Comparison of ENCODE assay signal across 30 cellular contexts in the genomic region with DNA sequence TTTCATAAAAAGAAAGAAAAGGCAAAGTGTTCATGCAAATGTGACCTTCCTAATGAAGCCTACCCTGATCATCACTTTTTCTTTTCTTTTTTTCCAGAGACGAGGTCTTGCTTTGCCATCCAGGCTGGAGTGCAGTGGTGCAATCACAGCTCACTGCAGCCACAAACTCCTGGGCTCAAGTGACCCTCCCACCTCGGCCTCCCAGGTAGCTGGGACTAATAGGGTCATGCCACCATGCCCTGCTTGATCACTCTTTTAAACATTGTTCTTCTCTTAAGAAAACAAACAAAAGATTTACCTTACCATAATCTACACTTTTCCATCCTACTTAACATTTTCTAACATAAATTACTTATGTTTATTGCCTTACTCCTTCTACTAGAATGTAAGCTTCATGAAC.
"Had no signal": no experiment of that assay in that cellular context is flagged by ENCODE, and none has a peak within 500 bp of the region (broad histone marks: within the 10 kb centered on the region; RNA-seq: fewer than 3 reads in every experiment).

No MANE protein-coding gene starts in this region.

- H3K4me2 ChIP-seq: PC-9 had no signal

- H3K9me3 ChIP-seq: adrenal gland, body of pancreas, breast epithelium had no signal

- H3K4me1 Mint-ChIP-seq: activated CD4-positive, alpha-beta T cell treated with anti-CD3 and anti-CD28 coated beads for 36 hours; activated CD4-positive, alpha-beta T cell treated with anti-CD3 and anti-CD28 coated beads, Interleukin-2, amount 10 ng/mL, durations not matched to agents 7 days and 5 days; activated naive CD4-positive, alpha-beta T cell treated with anti-CD3 and anti-CD28 coated beads, Interleukin-2, amount 50 U/mL, for 24 hours; T-helper 17 cell had no signal

- H3K27ac Mint-ChIP-seq: activated CD4-positive, alpha-beta T cell treated with anti-CD3 and anti-CD28 coated beads for 36 hours; activated CD4-positive, alpha-beta T cell treated with anti-CD3 and anti-CD28 coated beads, Interleukin-2, amount 10 ng/mL, durations not matched to agents 7 days and 5 days; activated CD8-positive, alpha-beta T cell treated with anti-CD3 and anti-CD28 coated beads, Interleukin-2, amount 10 ng/mL, durations not matched to agents 7 days and 5 days; activated naive CD4-positive, alpha-beta T cell treated with anti-CD3 and anti-CD28 coated beads, Interleukin-2, amount 50 U/mL, for 24 hours; T-helper 17 cell had no signal

- H3K27me3 Mint-ChIP-seq: activated CD4-positive, alpha-beta T cell treated with anti-CD3 and anti-CD28 coated beads for 36 hours; activated CD4-positive, alpha-beta T cell treated with anti-CD3 and anti-CD28 coated beads, Interleukin-2, amount 10 ng/mL, durations not matched to agents 7 days and 5 days; activated naive CD4-positive, alpha-beta T cell treated with anti-CD3 and anti-CD28 coated beads, Interleukin-2, amount 50 U/mL, for 24 hours; IgD-negative memory B cell; T-cell; T-helper 17 cell had no signal

- H2AFZ ChIP-seq: PC-9 had no signal

- H3K4me1 ChIP-seq: adrenal gland, body of pancreas, breast epithelium had no signal

- H3K27ac ChIP-seq: adrenal gland, body of pancreas, breast epithelium, PC-9, RWPE1 had no signal

- H3K4me3 Mint-ChIP-seq: activated CD4-positive, alpha-beta T cell treated with anti-CD3 and anti-CD28 coated beads for 36 hours; activated CD4-positive, alpha-beta T cell treated with anti-CD3 and anti-CD28 coated beads, Interleukin-2, amount 10 ng/mL, durations not matched to agents 7 days and 5 days; activated CD8-positive, alpha-beta T cell treated with anti-CD3 and anti-CD28 coated beads, Interleukin-2, amount 10 ng/mL, durations not matched to agents 7 days and 5 days; activated naive CD4-positive, alpha-beta T cell treated with anti-CD3 and anti-CD28 coated beads, Interleukin-2, amount 50 U/mL, for 24 hours; activated T-cell treated with anti-CD3 and anti-CD28 coated beads, Interleukin-2, amount 50 U/mL, for 4 hours; T-cell; T-helper 17 cell had no signal

- H3K36me3 ChIP-seq: adrenal gland, breast epithelium had no signal

- ATAC-seq: activated CD4-positive, alpha-beta T cell treated with anti-CD3 and anti-CD28 coated beads for 36 hours; activated CD4-positive, CD25-positive, alpha-beta regulatory T cell treated with anti-CD3 and anti-CD28 coated beads, Interleukin-2, amount 50 U/mL, for 24 hours; activated CD8-positive, alpha-beta T cell treated with anti-CD3 and anti-CD28 coated beads, Interleukin-2, amount 10 ng/mL, durations not matched to agents 7 days and 5 days; activated T-cell treated with anti-CD3 and anti-CD28 coated beads, Interleukin-2, amount 50 U/mL, for 4 hours; body of pancreas; Right ventricle myocardium inferior; SK-N-SH treated with all-trans-retinoic acid at 6 μM for 48 hours; T-cell; T-helper 17 cell had no signal

- DNase-seq: activated CD4-positive, alpha-beta T cell treated with anti-CD3 and anti-CD28 coated beads for 36 hours; activated CD4-positive, alpha-beta T cell treated with anti-CD3 and anti-CD28 coated beads, Interleukin-2, amount 10 ng/mL, durations not matched to agents 7 days and 5 days; activated CD4-positive, alpha-beta T cell treated with anti-CD3 and anti-CD28 coated beads, Interleukin-2, amount 50 U/mL, for 48 hours; activated CD8-positive, alpha-beta T cell treated with anti-CD3 and anti-CD28 coated beads, Interleukin-2, amount 10 ng/mL, durations not matched to agents 7 days and 5 days; activated effector memory CD4-positive, alpha-beta T cell treated with Interleukin-2 at 50 U/mL for 16 hours; activated naive CD4-positive, alpha-beta T cell; activated T-cell treated with anti-CD3 and anti-CD28 coated beads, Interleukin-2, amount 50 U/mL, for 4 hours; adrenal gland; body of pancreas; Karpas-422; KBM-7; NCI-H1105; NCI-H1417 treated with DMSO at 0.1 percent for 48 hours; NCI-H1694; NCI-H1930; NCI-H2081 treated with DMSO at 0.1 percent for 48 hours; NCI-H226; NCI-H524 treated with DMSO at 0.1 percent for 48 hours; PC-9; SIG-M5; T-cell; T-helper 17 cell; T-helper 9 cell had no signal

- H3K9me3 Mint-ChIP-seq: activated CD4-positive, alpha-beta T cell treated with anti-CD3 and anti-CD28 coated beads, Interleukin-2, amount 10 ng/mL, durations not matched to agents 7 days and 5 days; activated naive CD4-positive, alpha-beta T cell treated with anti-CD3 and anti-CD28 coated beads, Interleukin-2, amount 50 U/mL, for 24 hours; activated T-cell treated with anti-CD3 and anti-CD28 coated beads, Interleukin-2, amount 50 U/mL, for 4 hours; IgD-negative memory B cell; T-cell had no signal

- H3K27me3 ChIP-seq: adrenal gland, body of pancreas, breast epithelium had no signal

- H3K4me3 ChIP-seq: adrenal gland, body of pancreas, breast epithelium, PC-9 had no signal
